16 cellular contexts compared by ENCODE assay signal in the genomic region with DNA sequence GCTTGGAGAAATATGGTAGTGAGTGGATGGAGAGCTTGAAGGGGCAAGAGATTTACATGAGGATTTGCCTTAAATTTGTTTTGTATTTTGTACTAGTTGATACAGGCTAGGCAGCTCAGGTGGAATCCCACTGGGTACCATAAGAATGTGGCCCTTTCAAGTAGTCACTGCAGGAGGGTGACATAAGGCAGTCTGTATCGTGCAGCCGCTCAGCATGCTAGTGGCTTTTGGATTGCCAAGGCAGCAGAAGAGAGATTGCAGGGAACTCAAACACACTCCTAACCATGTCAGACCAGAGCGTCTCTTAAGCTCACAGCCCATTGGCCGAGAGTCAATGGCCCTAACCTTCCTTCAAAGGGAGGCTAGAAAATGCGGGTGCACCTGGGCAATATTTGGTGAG.
DNase-seq lines count a peak whose midpoint lies in the region; ATAC-seq and TF ChIP-seq lines count a peak whose summit lies in the region.
"Had no signal": no experiment of that assay in that cellular context is flagged by ENCODE, and none has a peak within 500 bp of the region (broad histone marks: within the 10 kb centered on the region; RNA-seq: fewer than 3 reads in every experiment).

No MANE protein-coding gene starts in this region.

- TF ChIP-seq CTCF in WTC11 (IDR thresholded peaks at IDR 0.05) (no peak), HFFc6 (IDR thresholded peaks at IDR 0.05) (no peak)
- no peak for TF ChIP-seq CTCF in CD8-positive, alpha-beta T cell (IDR thresholded peaks at IDR 0.05)

- H3K27me3 Mint-ChIP-seq in WTC11 (ENCODE audit: low read depth), result no peaks in the 10 kb centered on the region
- no peaks in the 10 kb centered on the region for H3K27me3 Mint-ChIP-seq in stimulated activated memory B cell treated with anti-CD40 and anti-IgM and Interleukin-4, amounts not matched to agents 10 μg/mL and 1 μg/mL and 100 μg/mL, for 72 hours
- H3K27me3 Mint-ChIP-seq in CD8-positive, alpha-beta T cell (ENCODE audit: low read depth), result no peaks in the 10 kb centered on the region
- no peaks in the 10 kb centered on the region; the same call in 1 of the 2 replicates for H3K27me3 Mint-ChIP-seq in HFFc6 (ENCODE audit: insufficient read depth)
- H3K27me3 Mint-ChIP-seq: CD4-positive, alpha-beta T cell had no signal

- H3K27ac ChIP-seq in CD8-positive, alpha-beta T cell (ENCODE audit: low read depth, low read length), result no peak overlapping the region
- H3K27ac ChIP-seq: 22Rv1, A549, C4-2B had no signal

- H3K9me3 Mint-ChIP-seq in WTC11, result no peaks in the 10 kb centered on the region
- no peaks in the 10 kb centered on the region for H3K9me3 Mint-ChIP-seq in stimulated activated memory B cell treated with anti-CD40 and anti-IgM and Interleukin-4, amounts not matched to agents 10 μg/mL and 1 μg/mL and 100 μg/mL, for 72 hours
- H3K9me3 Mint-ChIP-seq in CD8-positive, alpha-beta T cell, result peaks cover 4% of the 10 kb centered on the region
- H3K9me3 Mint-ChIP-seq in HFFc6, result peaks cover 38% of the 10 kb centered on the region
- H3K9me3 Mint-ChIP-seq: CD4-positive, alpha-beta T cell had no signal

- POLR2A ChIA-PET in WTC11 (lab: Charles Lee), result no interaction called here
- POLR2A ChIA-PET in CD8-positive, alpha-beta T cell (lab: Charles Lee), result no interaction called here

- no peaks in the 10 kb centered on the region for H3K27me3 ChIP-seq in CD8-positive, alpha-beta T cell (ENCODE audit: insufficient read depth, low read length)

- peak; percentile 78 for ATAC-seq in WTC11
- peak; percentile 17 for ATAC-seq in stimulated activated memory B cell treated with anti-CD40 and anti-IgM and Interleukin-4, amounts not matched to agents 10 μg/mL and 1 μg/mL and 100 μg/mL, for 72 hours
- ATAC-seq in CD8-positive, alpha-beta T cell, result no peak
- ATAC-seq: A549 had no signal

- no peaks in the 10 kb centered on the region for H3K9me3 ChIP-seq in CD8-positive, alpha-beta T cell (ENCODE audit: low read length)
- H3K9me3 ChIP-seq: A549, HAP-1 had no signal

- H3K4me3 Mint-ChIP-seq in WTC11 (no peak overlapping the region), HFFc6 (no peak overlapping the region)
- no peak overlapping the region for H3K4me3 Mint-ChIP-seq in stimulated activated memory B cell treated with anti-CD40 and anti-IgM and Interleukin-4, amounts not matched to agents 10 μg/mL and 1 μg/mL and 100 μg/mL, for 72 hours
- no peak overlapping the region for H3K4me3 Mint-ChIP-seq in CD8-positive, alpha-beta T cell
- H3K4me3 Mint-ChIP-seq: CD4-positive, alpha-beta T cell had no signal

- DNase-seq in ELF-1 (ENCODE audit: low read depth, low spot score) (peak; percentile 9), WTC11 (ENCODE audit: low spot score) (no peak), iPS-NIHi7 (ENCODE audit: extremely low spot score) (peak; percentile 19), HFFc6 (no peak), Kasumi-1 (lab: John Stamatoyannopoulos, UW) (no peak)
- no peak for DNase-seq in CD8-positive, alpha-beta T cell
- DNase-seq: AML-193; CD4-positive, alpha-beta T cell; DMS153; DMS79; GF-D8 had no signal

- no peaks in the 10 kb centered on the region for H3K36me3 Mint-ChIP-seq in WTC11
- H3K36me3 Mint-ChIP-seq in stimulated activated memory B cell treated with anti-CD40 and anti-IgM and Interleukin-4, amounts not matched to agents 10 μg/mL and 1 μg/mL and 100 μg/mL, for 72 hours, result no peaks in the 10 kb centered on the region
- no peaks in the 10 kb centered on the region for H3K36me3 Mint-ChIP-seq in CD8-positive, alpha-beta T cell
- H3K36me3 Mint-ChIP-seq in HFFc6 (ENCODE audit: low read depth), result peaks cover 4% of the 10 kb centered on the region; the same call in 1 of the 2 replicates

- peaks cover 6% of the 10 kb centered on the region for H3K4me1 Mint-ChIP-seq in WTC11
- no peaks in the 10 kb centered on the region for H3K4me1 Mint-ChIP-seq in stimulated activated memory B cell treated with anti-CD40 and anti-IgM and Interleukin-4, amounts not matched to agents 10 μg/mL and 1 μg/mL and 100 μg/mL, for 72 hours
- H3K4me1 Mint-ChIP-seq in CD8-positive, alpha-beta T cell (ENCODE audit: low read depth), result no peaks in the 10 kb centered on the region
- H3K4me1 Mint-ChIP-seq in HFFc6 (ENCODE audit: low read depth), result no peaks in the 10 kb centered on the region

- no peaks in the 10 kb centered on the region for H3K4me1 ChIP-seq in CD8-positive, alpha-beta T cell (ENCODE audit: insufficient read depth, low read length)
- H3K4me1 ChIP-seq: A549 had no signal

- H3K36me3 ChIP-seq in CD8-positive, alpha-beta T cell (ENCODE audit: insufficient read depth, low read length), result no peaks in the 10 kb centered on the region
- H3K36me3 ChIP-seq: HAP-1 had no signal

- intact Hi-C loops in CD8-positive, alpha-beta T cell (cut with DNase I, micrococcal nuclease), result no loop called here

- CTCF ChIA-PET in WTC11 (lab: Charles Lee), result interaction anchor here (1.1 kb wide), 1 partner anchor 15 kb away, joined by 3 read pairs; no protein-coding TSS in a partner anchor
- CTCF ChIA-PET in CD8-positive, alpha-beta T cell (lab: Charles Lee), result no interaction called here

- no peak overlapping the region for H3K27ac Mint-ChIP-seq in WTC11
- no peak overlapping the region for H3K27ac Mint-ChIP-seq in stimulated activated memory B cell treated with anti-CD40 and anti-IgM and Interleukin-4, amounts not matched to agents 10 μg/mL and 1 μg/mL and 100 μg/mL, for 72 hours
- H3K27ac Mint-ChIP-seq in CD8-positive, alpha-beta T cell, result no peak overlapping the region
- no peak overlapping the region for H3K27ac Mint-ChIP-seq in HFFc6
- H3K27ac Mint-ChIP-seq: CD4-positive, alpha-beta T cell had no signal

- H3K4me3 ChIP-seq in CD8-positive, alpha-beta T cell (ENCODE audit: low read depth, low read length), result no peak overlapping the region
- H3K4me3 ChIP-seq: A549, HAP-1 had no signal

TF ChIP-seq in WTC11, 78 proteins besides CTCF, POLR2A, EP300 and RAD21:
- TF ChIP-seq ZNF317 (CRISPR knock-in tag; IDR thresholded peaks at IDR 0.05; ENCODE audit: borderline replicate concordance, low read depth) (no peak), NFE2L1 (CRISPR knock-in tag; IDR thresholded peaks at IDR 0.05) (no peak), CBFB (CRISPR knock-in tag; IDR thresholded peaks at IDR 0.05; ENCODE audit: low read depth) (no peak), ZNF423 (CRISPR knock-in tag; IDR thresholded peaks at IDR 0.05) (no peak), GABPB1 (CRISPR knock-in tag; IDR thresholded peaks at IDR 0.05) (no peak), NR2C2 (CRISPR knock-in tag; IDR thresholded peaks at IDR 0.05) (no peak)

Comparison
In these comparisons a context has a peak if more than half of its experiments do, and no peak if none do; other contexts are left out.
1. DNase-seq: peak in ELF-1 (single experiment) and iPS-NIHi7 (single experiment); none in WTC11 (single experiment), CD8-positive, alpha-beta T cell (0 of 7), HFFc6 (single experiment) and Kasumi-1 (0 of 2).